ENCODE assay signal across 8 cellular contexts in genomic region chr3:195106418-195106906, GRCh38.
DNase-seq lines count a peak whose midpoint lies in the region; ATAC-seq and TF ChIP-seq lines count a peak whose summit lies in the region.

No MANE protein-coding gene starts in this region.

- BruUV-seq in PC-9 (replicated peaks; lab: Mats Ljungman, UMichigan), result no TSS peak

- no peaks in the 10 kb centered on the region for H3K36me3 Mint-ChIP-seq in activated T-helper 1 cell treated with anti-CD3 and anti-CD28 coated beads, Interleukin-12 subunit alpha, Interleukin-12 subunit beta, Interleukin-2, Interleukin-4 antibody, amounts not matched to agents 30 ng/mL and 10 ng/mL and 1 ng/mL, durations not matched to agents 14 hours and 24 hours and 36 hours (ENCODE audit: low read depth)

- H3K4me3 Mint-ChIP-seq in activated T-helper 1 cell treated with anti-CD3 and anti-CD28 coated beads, Interleukin-12 subunit alpha, Interleukin-12 subunit beta, Interleukin-2, Interleukin-4 antibody, amounts not matched to agents 30 ng/mL and 10 ng/mL and 1 ng/mL, durations not matched to agents 14 hours and 24 hours and 36 hours, result no peak overlapping the region

- no peaks in the 10 kb centered on the region for H3K79me2 ChIP-seq in PC-9 (ENCODE audit: low read depth)

- intact Hi-C loops in PC-9 (cut with micrococcal nuclease; ENCODE audit: unreplicated experiment), result loop anchor here (1.0 to 10.0 kb wide), 8 partner anchors 104 to 424 kb away; no protein-coding TSS in a partner anchor
- intact Hi-C loops in activated T-helper 1 cell treated with anti-CD3 and anti-CD28 coated beads, Interleukin-12 subunit alpha, Interleukin-12 subunit beta, Interleukin-2, Interleukin-4 antibody, amounts not matched to agents 30 ng/mL and 10 ng/mL and 1 ng/mL, durations not matched to agents 14 hours and 24 hours and 36 hours (cut with micrococcal nuclease), result loop anchor here (1.0 to 5.0 kb wide), 2 partner anchors 156 to 424 kb away; no protein-coding TSS in a partner anchor

- DNase-seq in 8988T (peak; percentile 79), PC-9 (peak in 1 of 2 experiments; percentile 72), fibroblast of mammary gland (ENCODE audit: low read depth) (peak; percentile 53), substantia nigra (lab: John Stamatoyannopoulos, UW) (peak in 38 of 49 donors; percentile 7 to 73 (median 35))
- DNase-seq in activated T-helper 1 cell treated with anti-CD3 and anti-CD28 coated beads, Interleukin-12 subunit alpha, Interleukin-12 subunit beta, Interleukin-2, Interleukin-4 antibody, amounts not matched to agents 30 ng/mL and 10 ng/mL and 1 ng/mL, durations not matched to agents 14 hours and 24 hours and 36 hours (ENCODE audit: low spot score), result peak; percentile 47

- H4K20me1 ChIP-seq in PC-9 (ENCODE audit: insufficient read depth), result no peaks in the 10 kb centered on the region

- H3K27me3 Mint-ChIP-seq in activated T-helper 1 cell treated with anti-CD3 and anti-CD28 coated beads, Interleukin-12 subunit alpha, Interleukin-12 subunit beta, Interleukin-2, Interleukin-4 antibody, amounts not matched to agents 30 ng/mL and 10 ng/mL and 1 ng/mL, durations not matched to agents 14 hours and 24 hours and 36 hours (ENCODE audit: insufficient read depth), result no peaks in the 10 kb centered on the region

- H3K4me3 ChIP-seq in PC-9, result no peak overlapping the region; the same call in 1 of the 2 replicates
- H3K4me3 ChIP-seq in fibroblast of mammary gland (ENCODE audit: control insufficient read depth, low read depth, low read length), result peak overlapping the region; percentile 33
- peak overlapping the region; percentile 38 to 51 for H3K4me3 ChIP-seq in neutrophil (ENCODE audit: low read depth in 1 of 2, low read length in 1 of 2)

- H3K36me3 ChIP-seq in PC-9 (ENCODE audit: low read depth) (no peaks in the 10 kb centered on the region), neutrophil (no peaks in the 10 kb centered on the region)

- peaks cover 40% of the 10 kb centered on the region for H3K4me1 ChIP-seq in PC-9 (replicated peaks; ENCODE audit: insufficient read depth)
- peaks cover 74% of the 10 kb centered on the region in 2 experiments for H3K4me1 ChIP-seq in neutrophil (ENCODE audit: control insufficient read depth in 1 of 2, insufficient read depth in 1 of 2, low read depth in 1 of 2, low read length in 1 of 2)

- no peak for TF ChIP-seq POLR2A in GM18505 (IDR thresholded peaks at IDR 0.05; ENCODE audit: borderline replicate concordance, extremely low read depth, insufficient read depth, insufficient read length)

- H3K27ac ChIP-seq in PC-9, result no peak overlapping the region
- peak overlapping the region; percentile 97 for H3K27ac ChIP-seq in neutrophil
- no peak overlapping the region for H3K27ac ChIP-seq in substantia nigra (ENCODE audit: low read depth, low read length, poor library complexity, severe bottlenecking)

- peak; percentile 100 for TF ChIP-seq CTCF in PC-9 (conservative IDR thresholded peaks at IDR 0.05)
- TF ChIP-seq CTCF in fibroblast of mammary gland (conservative IDR thresholded peaks at IDR 0.05; ENCODE audit: control insufficient read depth, insufficient read depth, low read depth, low read length), result peak; percentile 61
- peak; percentile 99 for TF ChIP-seq CTCF in neutrophil (IDR thresholded peaks at IDR 0.05)

- POLR2A ChIA-PET in PC-9 (lab: Charles Lee; ENCODE audit: unreplicated experiment), result no interaction called here

- peak overlapping the region; percentile 54 for H3K4me2 ChIP-seq in PC-9

- H3K9me3 ChIP-seq in PC-9 (ENCODE audit: insufficient read depth, low read depth) (no peaks in the 10 kb centered on the region), neutrophil (no peaks in the 10 kb centered on the region)

- H3K9me3 Mint-ChIP-seq in activated T-helper 1 cell treated with anti-CD3 and anti-CD28 coated beads, Interleukin-12 subunit alpha, Interleukin-12 subunit beta, Interleukin-2, Interleukin-4 antibody, amounts not matched to agents 30 ng/mL and 10 ng/mL and 1 ng/mL, durations not matched to agents 14 hours and 24 hours and 36 hours, result no peaks in the 10 kb centered on the region

- peaks cover 9% of the 10 kb centered on the region for H3K4me1 Mint-ChIP-seq in activated T-helper 1 cell treated with anti-CD3 and anti-CD28 coated beads, Interleukin-12 subunit alpha, Interleukin-12 subunit beta, Interleukin-2, Interleukin-4 antibody, amounts not matched to agents 30 ng/mL and 10 ng/mL and 1 ng/mL, durations not matched to agents 14 hours and 24 hours and 36 hours (ENCODE audit: low read depth)

- H3K27ac Mint-ChIP-seq in activated T-helper 1 cell treated with anti-CD3 and anti-CD28 coated beads, Interleukin-12 subunit alpha, Interleukin-12 subunit beta, Interleukin-2, Interleukin-4 antibody, amounts not matched to agents 30 ng/mL and 10 ng/mL and 1 ng/mL, durations not matched to agents 14 hours and 24 hours and 36 hours, result no peak overlapping the region

- H3K27me3 ChIP-seq in PC-9 (ENCODE audit: insufficient read depth, low read depth), result no peaks in the 10 kb centered on the region
- no peaks in the 10 kb centered on the region for H3K27me3 ChIP-seq in neutrophil

- H3F3A ChIP-seq in PC-9 (ENCODE audit: insufficient read depth, low read depth), result peaks cover 47% of the 10 kb centered on the region

- H2AFZ ChIP-seq in PC-9, result no peak overlapping the region

- peak; percentile 85 for ATAC-seq in GM18505 (IDR thresholded peaks at IDR 0.05; ENCODE audit: unreplicated experiment)
- peak; percentile 48 for ATAC-seq in HG03520 (IDR thresholded peaks at IDR 0.05; ENCODE audit: unreplicated experiment)

- H3K9me2 ChIP-seq in PC-9 (ENCODE audit: insufficient read depth), result no peaks in the 10 kb centered on the region

- CTCF ChIA-PET in PC-9 (lab: Charles Lee), result interaction anchor here (0.5 to 1.1 kb wide), 8 partner anchors 64 to 424 kb away, joined by 3 to 10 read pairs (median 4); no protein-coding TSS in a partner anchor
